In genomic region chr15:87477759-87478687, GRCh38 we compare ENCODE assay signal across 8 cellular contexts.
A peak's percentile ranks its signal among the peaks of the same experiment; 100 is the strongest.
DNase-seq lines count a peak whose midpoint lies in the region; ATAC-seq, FAIRE-seq and TF ChIP-seq lines count a peak whose summit lies in the region.

No MANE protein-coding gene starts in this region.

- peak overlapping the region; percentile 15; the same call in 1 of the 2 replicates for H3K4me3 ChIP-seq in AG04450 (ENCODE audit: low read depth, low read length)
- H3K4me3 ChIP-seq in LNCaP clone FGC (ENCODE audit: low read depth, low read length), result no peak overlapping the region
- H3K4me3 ChIP-seq in astrocyte (ENCODE audit: insufficient read depth, low read depth, low read length), result peak overlapping the region; percentile 45
- H3K4me3 ChIP-seq in kidney (ENCODE audit: low read length in 2 of 2), result peak overlapping the region; percentile 17 to 57
- no peak overlapping the region for H3K4me3 ChIP-seq in upper lobe of right lung

- H3K4me3 Mint-ChIP-seq in astrocyte (ENCODE audit: unreplicated experiment), result no peak overlapping the region

- DNase-seq in AG04450 (ENCODE audit: low read depth, low spot score) (peak; percentile 41), LNCaP clone FGC (ENCODE audit: low read depth) (peak; percentile 37), astrocyte (ENCODE audit: low read depth) (peak; percentile 87), kidney (peak; percentile 46), upper lobe of right lung (no peak), D721Med (ENCODE audit: insufficient read length, low spot score) (no peak)

- no peaks in the 10 kb centered on the region for H3K36me3 ChIP-seq in astrocyte (ENCODE audit: insufficient read depth, low read length)
- no peaks in the 10 kb centered on the region for H3K36me3 ChIP-seq in kidney (ENCODE audit: control insufficient read depth in 1 of 2, insufficient read depth in 2 of 2, low read length in 2 of 2)
- no peaks in the 10 kb centered on the region for H3K36me3 ChIP-seq in upper lobe of right lung

- intact Hi-C loops in kidney (cut with DNase I) (no loop called here), upper lobe of right lung (cut with DNase I) (no loop called here)

- H3K27me3 ChIP-seq in AG04450 (ENCODE audit: control insufficient read depth, insufficient read depth, low read length) (no peaks in the 10 kb centered on the region), astrocyte (ENCODE audit: insufficient read depth, low read length) (no peaks in the 10 kb centered on the region), upper lobe of right lung (no peaks in the 10 kb centered on the region)

- FAIRE-seq in astrocyte (lab: Jason Lieb, UNC) (no peak), kidney (lab: Jason Lieb, UNC) (no peak), D721Med (lab: Jason Lieb, UNC) (no peak)

- peak overlapping the region; percentile 90 for H3K27ac Mint-ChIP-seq in astrocyte (ENCODE audit: unreplicated experiment)

- no peaks in the 10 kb centered on the region for H3K9me3 ChIP-seq in AG04450 (ENCODE audit: control insufficient read depth, insufficient read depth, low read length)
- no peaks in the 10 kb centered on the region for H3K9me3 ChIP-seq in astrocyte (ENCODE audit: insufficient read depth, low read depth, low read length)
- no peaks in the 10 kb centered on the region for H3K9me3 ChIP-seq in kidney (ENCODE audit: control insufficient read depth in 1 of 2, low read length in 2 of 2)
- H3K9me3 ChIP-seq in upper lobe of right lung, result no peaks in the 10 kb centered on the region

- ATAC-seq in upper lobe of right lung (peak; percentile 72), HG02588 (IDR thresholded peaks at IDR 0.05; ENCODE audit: unreplicated experiment) (no peak), HG03175 (IDR thresholded peaks at IDR 0.05; ENCODE audit: unreplicated experiment) (no peak)

- H2AFZ ChIP-seq in astrocyte (ENCODE audit: low read depth, low read length), result peak overlapping the region; percentile 69

- H3K4me2 ChIP-seq in astrocyte (ENCODE audit: low read length), result peak overlapping the region; percentile 84

- H3K36me3 Mint-ChIP-seq in astrocyte (ENCODE audit: low read depth, unreplicated experiment), result no peaks in the 10 kb centered on the region

- no peaks in the 10 kb centered on the region for H3K79me2 ChIP-seq in astrocyte (ENCODE audit: insufficient read depth, low read length)

- TF ChIP-seq CTCF in AG04450 (IDR thresholded peaks at IDR 0.05; ENCODE audit: low read depth, low read length), result peak; percentile 29; the same call in 1 of the 2 replicates
- TF ChIP-seq CTCF in LNCaP clone FGC (IDR thresholded peaks at IDR 0.05; ENCODE audit: control insufficient read depth, extremely low read depth, insufficient read depth), result no peak
- TF ChIP-seq CTCF in astrocyte (IDR thresholded peaks at IDR 0.05; ENCODE audit: insufficient read depth, low read depth, low read length), result peak; percentile 52
- TF ChIP-seq CTCF in kidney (IDR thresholded peaks at IDR 0.05; ENCODE audit: borderline replicate concordance, extremely low read depth, insufficient read depth), result no peak
- TF ChIP-seq CTCF in upper lobe of right lung (IDR thresholded peaks at IDR 0.05), result no peak
- TF ChIP-seq CTCF in D721Med (IDR thresholded peaks at IDR 0.05; ENCODE audit: insufficient read depth, missing control alignments), result no peak

- H3K4me1 ChIP-seq in astrocyte (ENCODE audit: insufficient read depth, low read length) (peaks cover 5% of the 10 kb centered on the region), kidney (ENCODE audit: control insufficient read depth in 1 of 2, insufficient read depth in 1 of 2, low read depth in 1 of 2, low read length in 2 of 2) (peaks cover 0 to 4% of the 10 kb centered on the region in 2 donors), upper lobe of right lung (no peaks in the 10 kb centered on the region)

- POLR2A ChIA-PET in AG04450 (lab: Yijun Ruan, JAX), result no interaction called here

- H3K9ac ChIP-seq in astrocyte (ENCODE audit: low read length), result peak overlapping the region; percentile 68
- H3K9ac ChIP-seq in kidney (ENCODE audit: low read length in 2 of 2), result no peak overlapping the region

- CTCF ChIA-PET in AG04450 (lab: Charles Lee), result interaction anchor here (0.7 kb wide), 1 partner anchor 562 kb away, joined by 3 read pairs; no protein-coding TSS in a partner anchor

- H3K27ac ChIP-seq in AG04450 (ENCODE audit: low read depth, low read length), result no peak overlapping the region
- peak overlapping the region; percentile 66 for H3K27ac ChIP-seq in astrocyte (ENCODE audit: low read depth, low read length)
- H3K27ac ChIP-seq in kidney (ENCODE audit: low read depth in 2 of 2, low read length in 2 of 2), result peak overlapping the region in 1 of 2 donors; percentile 51
- no peak overlapping the region for H3K27ac ChIP-seq in upper lobe of right lung

- no peaks in the 10 kb centered on the region for H3K27me3 Mint-ChIP-seq in astrocyte (ENCODE audit: low read depth, unreplicated experiment)

- H4K20me1 ChIP-seq in astrocyte (ENCODE audit: insufficient read depth, low read length), result no peaks in the 10 kb centered on the region

- H3K4me1 Mint-ChIP-seq in astrocyte (ENCODE audit: low read depth, unreplicated experiment), result peaks cover 8% of the 10 kb centered on the region

- H3K9me3 Mint-ChIP-seq in astrocyte (ENCODE audit: unreplicated experiment), result no peaks in the 10 kb centered on the region

Comparison
In these comparisons a context has a peak if more than half of its experiments do, and no peak if none do; other contexts are left out.
1. DNase-seq: peak in AG04450 (single experiment), LNCaP clone FGC (single experiment), astrocyte (single experiment) and kidney (single experiment); none in upper lobe of right lung (single experiment) and D721Med (single experiment).
2. H3K4me3 ChIP-seq: peak in AG04450 (single experiment), astrocyte (single experiment) and kidney (2 of 2); none in LNCaP clone FGC (single experiment) and upper lobe of right lung (single experiment).
3. CTCF ChIP-seq: peak in AG04450 (single experiment) and astrocyte (single experiment); none in LNCaP clone FGC (single experiment), kidney (single experiment), upper lobe of right lung (single experiment) and D721Med (single experiment).